26 cellular contexts compared by ENCODE assay signal in the genomic region with DNA sequence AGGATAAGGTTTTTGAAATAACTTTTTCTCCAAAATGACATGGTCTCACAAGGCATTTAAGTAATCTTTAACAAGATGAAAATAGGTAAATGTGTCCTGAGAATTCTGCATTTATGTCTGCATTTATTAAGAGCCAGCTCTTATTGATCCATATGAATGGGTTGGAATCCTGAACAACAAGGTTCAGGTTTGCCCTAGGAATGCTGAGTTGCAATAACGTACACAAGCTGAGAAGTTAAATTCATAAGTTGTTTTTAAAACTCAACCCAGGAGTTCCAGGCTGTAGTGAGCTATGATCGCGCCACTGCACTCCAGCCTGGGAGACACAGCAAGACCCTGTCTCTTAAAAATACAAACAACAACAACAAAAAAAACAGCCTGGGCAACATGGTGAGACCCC. TPM values are rescaled to one million over a fixed set of nuclear protein-coding genes. Genes with fewer than 3 reads are reported as not detected.
DNase-seq lines count a peak whose midpoint lies in the region; ATAC-seq, FAIRE-seq and TF ChIP-seq lines count a peak whose summit lies in the region.
"Had no signal": no experiment of that assay in that cellular context is flagged by ENCODE, and none has a peak within 500 bp of the region (broad histone marks: within the 10 kb centered on the region; RNA-seq: fewer than 3 reads in every experiment).

No MANE protein-coding gene starts in this region.

- POLR2A ChIA-PET in CD4-positive, alpha-beta T cell (lab: Charles Lee): interaction anchor here (1.4 to 1.6 kb wide), 3 partner anchors 22 to 28 kb away, joined by 4 to 8 read pairs (median 4); a partner anchor contains a TSS

- no peaks in the 10 kb centered on the region; the same call in 1 of the 2 replicates for H3K36me3 ChIP-seq in BLaER1
- H3K36me3 ChIP-seq in keratinocyte (ENCODE audit: control insufficient read depth in 2 of 2, extremely low read depth in 1 of 2, insufficient read depth in 2 of 2, low read length in 2 of 2): no peaks in the 10 kb centered on the region
- H3K36me3 ChIP-seq in testis (ENCODE audit: low read depth, missing control alignments): no peaks in the 10 kb centered on the region
- H3K36me3 ChIP-seq: cardiac muscle cell, neural progenitor cell had no signal

- H3K79me2 ChIP-seq in keratinocyte (ENCODE audit: control insufficient read depth, insufficient read depth, low read length): peaks cover 82% of the 10 kb centered on the region

- CTCF ChIA-PET in CD4-positive, alpha-beta T cell (lab: Charles Lee): interaction anchor here (1.2 to 1.8 kb wide), 2 partner anchors 12 to 29 kb away, joined by 3 to 9 read pairs; a partner anchor contains a TSS

- H3K27ac Mint-ChIP-seq in CD4-positive, alpha-beta T cell: peak overlapping the region; percentile 68
- H3K27ac Mint-ChIP-seq in T-helper 17 cell: peak overlapping the region; percentile 84
- H3K27ac Mint-ChIP-seq in CD14-positive monocyte: peak overlapping the region in 2 of 7 donors; percentile 21 to 58
- H3K27ac Mint-ChIP-seq: neural progenitor cell had no signal

- H2AFZ ChIP-seq in keratinocyte (ENCODE audit: control insufficient read depth, low read length): no peak overlapping the region
- H2AFZ ChIP-seq: neural progenitor cell had no signal

- H3K9me1 ChIP-seq in keratinocyte (ENCODE audit: control insufficient read depth, extremely low read depth, insufficient read depth, low read length): peaks cover 2% of the 10 kb centered on the region

- FAIRE-seq in keratinocyte (lab: Jason Lieb, UNC): no peak
- FAIRE-seq: G401.6, GM19239, H54 had no signal

- H3K4me3 Mint-ChIP-seq in CD4-positive, alpha-beta T cell: peak overlapping the region; percentile 34
- H3K4me3 Mint-ChIP-seq in T-helper 17 cell (peak overlapping the region; percentile 53), CD14-positive monocyte (no peak overlapping the region)
- H3K4me3 Mint-ChIP-seq: memory B cell, neural progenitor cell had no signal

- H3K4me3 ChIP-seq in BLaER1 (no peak overlapping the region), keratinocyte (ENCODE audit: control insufficient read depth in 2 of 3, extremely low read depth in 1 of 3, insufficient read depth in 2 of 3, low read depth in 1 of 3, low read length in 3 of 3) (no peak overlapping the region), testis (no peak overlapping the region)
- H3K4me3 ChIP-seq: cardiac muscle cell, coronary artery, neural progenitor cell had no signal

- peaks cover 86% of the 10 kb centered on the region for H3K4me1 Mint-ChIP-seq in CD4-positive, alpha-beta T cell (ENCODE audit: low read depth)
- H3K4me1 Mint-ChIP-seq in T-helper 17 cell (peaks cover 51% of the 10 kb centered on the region), CD14-positive monocyte (peaks cover 32% of the 10 kb centered on the region)

- H3K9me3 Mint-ChIP-seq in CD4-positive, alpha-beta T cell: no peaks in the 10 kb centered on the region
- H3K9me3 Mint-ChIP-seq in CD14-positive monocyte: no peaks in the 10 kb centered on the region
- H3K9me3 Mint-ChIP-seq: memory B cell, neural progenitor cell had no signal

- H3K9me3 ChIP-seq in BLaER1: no peaks in the 10 kb centered on the region
- no peaks in the 10 kb centered on the region for H3K9me3 ChIP-seq in CD4-positive, alpha-beta T cell (ENCODE audit: control insufficient read depth, low read length)
- no peaks in the 10 kb centered on the region for H3K9me3 ChIP-seq in T-helper 17 cell (ENCODE audit: control insufficient read depth, low read length, poor library complexity, severe bottlenecking)
- H3K9me3 ChIP-seq in keratinocyte (ENCODE audit: control insufficient read depth, low read depth, low read length): no peaks in the 10 kb centered on the region
- H3K9me3 ChIP-seq in testis: no peaks in the 10 kb centered on the region

- ATAC-seq in CD4-positive, alpha-beta T cell (ENCODE audit: poor library complexity): no peak
- ATAC-seq in T-helper 17 cell: no peak
- ATAC-seq: left lobe of liver, right cardiac atrium had no signal

- H3K4me1 ChIP-seq in BLaER1: peaks cover 97% of the 10 kb centered on the region
- peaks cover 20% of the 10 kb centered on the region for H3K4me1 ChIP-seq in keratinocyte (ENCODE audit: control insufficient read depth, extremely low read depth, insufficient read depth, low read length)
- no peaks in the 10 kb centered on the region for H3K4me1 ChIP-seq in testis
- H3K4me1 ChIP-seq: neural progenitor cell had no signal

- DNase-seq in CD4-positive, alpha-beta T cell: no peak
- DNase-seq in T-helper 17 cell: no peak
- DNase-seq in keratinocyte (ENCODE audit: low read depth, low spot score): no peak
- no peak for DNase-seq in testis
- no peak for DNase-seq in nucleus accumbens (lab: John Stamatoyannopoulos, UW)
- DNase-seq in CD14-positive monocyte (ENCODE audit: low spot score): no peak
- DNase-seq: activated naive CD4-positive, alpha-beta T cell treated with Interleukin-2 at 50 U/mL for 16 hours; activated T-cell treated with anti-CD3 and anti-CD28 coated beads, Interleukin-2, amount 50 U/mL, for 1 hour; aorta; hypothalamus; NCI-H1105; NCI-H1930; NCI-H526 treated with DMSO at 0.1 percent for 48 hours; right cardiac atrium; RPMI8226; stimulated activated CD4-positive, alpha-beta T cell treated with anti-CD3 and anti-CD28 coated beads, Interleukin-2, amount 100 ng/mL, for 48 hours; substantia nigra had no signal

- no peaks in the 10 kb centered on the region for H3K27me3 ChIP-seq in BLaER1
- H3K27me3 ChIP-seq in CD4-positive, alpha-beta T cell (ENCODE audit: control insufficient read depth, insufficient read depth, low read length): no peaks in the 10 kb centered on the region
- H3K27me3 ChIP-seq in keratinocyte (ENCODE audit: control insufficient read depth, extremely low read depth, insufficient read depth, low read length): no peaks in the 10 kb centered on the region
- no peaks in the 10 kb centered on the region for H3K27me3 ChIP-seq in testis
- H3K27me3 ChIP-seq: cardiac muscle cell, neural progenitor cell had no signal

- no peaks in the 10 kb centered on the region for H3K27me3 Mint-ChIP-seq in CD4-positive, alpha-beta T cell
- H3K27me3 Mint-ChIP-seq in T-helper 17 cell: no peaks in the 10 kb centered on the region
- no peaks in the 10 kb centered on the region for H3K27me3 Mint-ChIP-seq in CD14-positive monocyte (ENCODE audit: low read depth in 3 of 3)
- H3K27me3 Mint-ChIP-seq: memory B cell had no signal

- H4K20me1 ChIP-seq in BLaER1 (peaks cover 8% of the 10 kb centered on the region), keratinocyte (ENCODE audit: control insufficient read depth, extremely low read depth, insufficient read depth, low read length) (peaks cover 3% of the 10 kb centered on the region)

- H3K4me2 ChIP-seq in BLaER1 (peak overlapping the region; percentile 82), keratinocyte (ENCODE audit: control insufficient read depth, extremely low read depth, insufficient read depth, low read depth, low read length) (no peak overlapping the region)
- H3K4me2 ChIP-seq: neural progenitor cell had no signal

- dilution Hi-C loops in keratinocyte (cut with MboI; ENCODE audit: extremely low pct_ligation_motif_present, low sequenced_read_pairs): no loop called here

- WGBS in testis, 2 donors: 90 to 91% methylated on average over 3 of the region's 3 CpGs

- TF ChIP-seq CTCF in CD4-positive, alpha-beta T cell (IDR thresholded peaks at IDR 0.05): no peak
- TF ChIP-seq CTCF in keratinocyte (optimal IDR thresholded peaks at IDR 0.05 in 1 of 3, IDR thresholded peaks at IDR 0.05 in 1 of 3, conservative IDR thresholded peaks at IDR 0.05 in 1 of 3; ENCODE audit: extremely low read depth in 1 of 3, insufficient read depth in 2 of 3, low read length in 3 of 3) (no peak), testis (IDR thresholded peaks at IDR 0.05) (no peak), CD14-positive monocyte (IDR thresholded peaks at IDR 0.05) (no peak)

- H3K9ac ChIP-seq in BLaER1: no peak overlapping the region
- no peak overlapping the region for H3K9ac ChIP-seq in keratinocyte (ENCODE audit: control insufficient read depth, extremely low read depth, insufficient read depth, low read length)
- H3K9ac ChIP-seq: neural progenitor cell had no signal

- H3K27ac ChIP-seq in BLaER1 (peak overlapping the region; percentile 74), keratinocyte (ENCODE audit: control insufficient read depth, insufficient read depth, low read length) (peak overlapping the region; percentile 45), testis (no peak overlapping the region)
- no peak overlapping the region for H3K27ac ChIP-seq in CD4-positive, alpha-beta T cell (ENCODE audit: low read depth, low read length)
- H3K27ac ChIP-seq: cardiac muscle cell, coronary artery, neural progenitor cell had no signal

- intact Hi-C loops in CD4-positive, alpha-beta T cell (cut with DNase I, micrococcal nuclease): no loop called here
- intact Hi-C loops in testis (cut with DNase I; ENCODE audit: low total_unique reads) (no loop called here), CD14-positive monocyte (cut with micrococcal nuclease) (no loop called here)

- peaks cover 34% of the 10 kb centered on the region for H3K36me3 Mint-ChIP-seq in CD4-positive, alpha-beta T cell (ENCODE audit: low read depth)
- H3K36me3 Mint-ChIP-seq in T-helper 17 cell (ENCODE audit: low read depth) (peaks cover 5% of the 10 kb centered on the region), CD14-positive monocyte (peaks cover 7 to 18% of the 10 kb centered on the region in 2 donors)

- no peak for TF ChIP-seq POLR2A in testis (IDR thresholded peaks at IDR 0.05)

RNA-seq across cellular contexts. Expression of a gene that starts 28.1 kb away (rescaled TPM):
- total RNA-seq in CD4-positive, alpha-beta T cell: 100 to 1,000 TPM; 110 to 114 TPM
- 100 to 1,000 TPM; 166 to 180 TPM for total RNA-seq in T-helper 17 cell
- polyA plus RNA-seq in keratinocyte: 41.5 to 79.7 TPM (median 63.6 TPM) in 3 replicates
- polyA plus RNA-seq in keratinocyte (2011; ENCODE audit: low read depth): 87.5 TPM
- polyA plus RNA-seq in keratinocyte (2011; cell fraction: cytosol; rRNA removed): 19.7 and 21.6 TPM in 2 replicates
- polyA plus RNA-seq in keratinocyte (2011; cell fraction: nucleus; rRNA removed): 161 and 169 TPM in 2 replicates
- polyA plus RNA-seq in keratinocyte (2012; ENCODE audit: low replicate concordance): 45.7 and 74.7 TPM in 2 replicates
- 87.6 to 125 TPM (median 119 TPM) in 3 replicates for polyA minus RNA-seq in keratinocyte
- 40.5 TPM for polyA minus RNA-seq in keratinocyte (2011; cell fraction: cytosol; rRNA and poly(A)+ RNA removed)
- 151 and 256 TPM in 2 replicates for polyA minus RNA-seq in keratinocyte (2011; cell fraction: nucleus; rRNA and poly(A)+ RNA removed)
- total RNA-seq in testis: 100 to 1,000 TPM; 206 to 268 TPM
- polyA plus RNA-seq in testis (ENCODE audit: insufficient read depth, low read depth, low replicate concordance): 151 TPM
- 10 to 100 TPM; 40.3 to 69.1 TPM for polyA plus RNA-seq in CD14-positive monocyte

Comparison
In these comparisons a context has a peak if more than half of its experiments do, and no peak if none do; other contexts are left out.
1. H3K27ac ChIP-seq: peak in BLaER1 (single experiment) and keratinocyte (single experiment); none in CD4-positive, alpha-beta T cell (single experiment) and testis (0 of 2).
2. H3K4me3 Mint-ChIP-seq: peak in CD4-positive, alpha-beta T cell (single experiment) and T-helper 17 cell (single experiment); none in CD14-positive monocyte (0 of 2).